In the genomic region with DNA sequence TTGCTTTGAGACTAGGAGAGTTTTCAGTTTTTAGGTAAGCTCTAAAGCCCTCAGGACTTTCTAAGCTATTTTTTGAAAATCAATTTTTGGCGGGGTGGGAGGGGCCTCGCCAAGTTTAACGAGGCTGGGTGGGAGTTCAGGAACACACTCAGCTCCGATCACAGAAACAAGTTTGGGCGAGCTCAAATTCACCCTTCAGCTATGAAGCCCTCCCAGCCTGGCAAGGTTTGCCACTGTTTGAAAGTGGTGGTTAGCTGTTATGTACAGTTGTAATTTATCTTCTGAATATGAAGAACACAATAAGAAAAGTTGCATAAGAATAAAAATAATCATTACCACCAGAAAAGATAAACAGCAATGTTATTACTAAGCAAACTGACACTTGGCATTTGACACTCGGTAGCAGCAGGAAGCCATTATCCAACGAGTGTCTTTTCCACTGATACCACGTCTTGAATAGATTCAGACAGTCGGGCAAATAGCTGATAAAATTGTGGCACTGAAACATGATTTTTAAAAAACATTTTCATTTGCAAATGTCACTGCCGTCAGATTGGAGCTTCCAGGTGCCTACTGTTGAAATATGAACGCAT, we compare ENCODE assay signal across 26 cellular contexts. TPM values are rescaled to one million over a fixed set of nuclear protein-coding genes. Genes with fewer than 3 reads are reported as not detected.
DNase-seq lines count a peak whose midpoint lies in the region; ATAC-seq and TF ChIP-seq lines count a peak whose summit lies in the region.
"Had no signal": no experiment of that assay in that cellular context is flagged by ENCODE, and none has a peak within 500 bp of the region (broad histone marks: within the 10 kb centered on the region; RNA-seq: fewer than 3 reads in every experiment).

No MANE protein-coding gene starts in this region.

- H3K4me3 ChIP-seq in Panc1 (ENCODE audit: low read depth in 2 of 2, low read length in 2 of 2) (no peak overlapping the region), prostate gland (no peak overlapping the region)
- H3K4me3 ChIP-seq: cardiac muscle cell, left ventricle myocardium inferior had no signal

- CTCF ChIA-PET in Panc1 (lab: Charles Lee) = no interaction called here

- H3K36me3 ChIP-seq in Panc1 (ENCODE audit: control insufficient read depth, insufficient read depth, low read length) (no peaks in the 10 kb centered on the region), prostate gland (no peaks in the 10 kb centered on the region)
- H3K36me3 ChIP-seq: cardiac muscle cell had no signal

- H3K27me3 ChIP-seq in Panc1 (ENCODE audit: control insufficient read depth, insufficient read depth, low read length) (no peaks in the 10 kb centered on the region), prostate gland (replicated peaks; ENCODE audit: insufficient read depth) (no peaks in the 10 kb centered on the region)
- H3K27me3 ChIP-seq: cardiac muscle cell had no signal

- in situ Hi-C loops in Panc1 (cut with HindIII; ENCODE audit: low pct_unique_long_range_greater_than_20kb, low sequenced_read_pairs) = no loop called here

- peaks cover 23% of the 10 kb centered on the region for H3K4me1 ChIP-seq in Panc1 (ENCODE audit: control insufficient read depth, insufficient read depth, low read length)
- H3K4me1 ChIP-seq in prostate gland (replicated peaks) = no peaks in the 10 kb centered on the region
- H3K4me1 ChIP-seq: left ventricle myocardium inferior, parathyroid adenoma had no signal

- 31% methylated on average over 11 of the region's 11 CpGs for WGBS in prostate gland

- no peak for TF ChIP-seq CTCF in Panc1 (IDR thresholded peaks at IDR 0.05)
- TF ChIP-seq CTCF in prostate gland (IDR thresholded peaks at IDR 0.05) = no peak
- no peak for TF ChIP-seq CTCF in GM20000 (IDR thresholded peaks at IDR 0.05; ENCODE audit: extremely low read depth, missing control alignments)

- H3K9me3 ChIP-seq in Panc1 (ENCODE audit: control insufficient read depth, insufficient read depth, low read depth, low read length) (no peaks in the 10 kb centered on the region), prostate gland (no peaks in the 10 kb centered on the region)
- H3K9me3 ChIP-seq: left ventricle myocardium inferior had no signal

- intact Hi-C loops in Panc1 (cut with micrococcal nuclease; ENCODE audit: unreplicated experiment) = no loop called here
- intact Hi-C loops in prostate gland (cut with DNase I) = no loop called here

- no TSS peak for BruUV-seq in Panc1 (replicated peaks; lab: Mats Ljungman, UMichigan)

- H3K27ac ChIP-seq in Panc1 (ENCODE audit: low read length) (peak overlapping the region; percentile 25; the same call in 1 of the 2 replicates), prostate gland (no peak overlapping the region)
- H3K27ac ChIP-seq: C4-2B, cardiac muscle cell, left ventricle myocardium inferior, parathyroid adenoma had no signal

- no peak for ATAC-seq in Panc1
- ATAC-seq: activated CD4-positive, alpha-beta T cell treated with anti-CD3 and anti-CD28 coated beads for 36 hours; activated T-cell treated with anti-CD3 and anti-CD28 coated beads, Interleukin-2, amount 50 U/mL, for 72 hours; sciatic nerve; T-cell had no signal

- POLR2A ChIA-PET in Panc1 (lab: Charles Lee) = no interaction called here

- DNase-seq in NCI-H2196 (lab: John Stamatoyannopoulos, UW; ENCODE audit: unreplicated experiment) (peak; percentile 64), NCI-H2196 treated with DMSO at 0.1 percent for 48 hours (lab: John Stamatoyannopoulos, UW; ENCODE audit: unreplicated experiment) (no peak), NCI-H1417 treated with DMSO at 0.1 percent for 48 hours (lab: John Stamatoyannopoulos, UW) (peak; percentile 58), Panc1 (ENCODE audit: low read depth, low spot score) (no peak), prostate gland (ENCODE audit: low spot score) (peak; percentile 46), pons (ENCODE audit: low spot score) (no peak), GM20000 (ENCODE audit: low spot score) (no peak)
- DNase-seq in stimulated activated CD4-positive, alpha-beta T cell treated with anti-CD3 and anti-CD28 coated beads, Interleukin-4, amount 100 ng/mL, for 1 hour = no peak
- DNase-seq: activated CD4-positive, alpha-beta T cell treated with anti-CD3 and anti-CD28 coated beads for 36 hours; activated naive CD4-positive, alpha-beta T cell treated with anti-CD3 and anti-CD28 coated beads for 36 hours; activated T-cell treated with anti-CD3 and anti-CD28 coated beads, Interleukin-2, amount 50 U/mL, for 72 hours; amniotic stem cell; EL; GOT3; Kasumi-1; left ventricle myocardium inferior; NCI-H1048; NCI-H510A; nephron progenitor cell; SIG-M5; stimulated activated CD4-positive, alpha-beta T cell treated with anti-CD3 and anti-CD28 coated beads, Interleukin-15, amount 100 ng/mL, for 24 hours; T-cell had no signal

- TF ChIP-seq POLR2A in prostate gland (IDR thresholded peaks at IDR 0.05) = no peak

RNA-seq across cellular contexts. Expression of a gene that starts 59.8 kb away (rescaled TPM):
- 34.4 TPM for total RNA-seq in Panc1 (2021; ENCODE audit: unreplicated experiment)
- polyA plus RNA-seq in Panc1 (2012; ENCODE audit: insufficient read length) = 32.9 TPM
- 10 to 100 TPM; 24.7 to 40.5 TPM for total RNA-seq in prostate gland

Comparison
In these comparisons a context has a peak if more than half of its experiments do, and no peak if none do; other contexts are left out.
1. DNase-seq: peak in NCI-H2196 (single experiment), NCI-H1417 treated with DMSO at 0.1 percent for 48 hours (single experiment) and prostate gland (single experiment); none in NCI-H2196 treated with DMSO at 0.1 percent for 48 hours (single experiment), Panc1 (single experiment), pons (single experiment), stimulated activated CD4-positive, alpha-beta T cell treated with anti-CD3 and anti-CD28 coated beads, Interleukin-4, amount 100 ng/mL, for 1 hour (single experiment) and GM20000 (single experiment).